In the genomic region with DNA sequence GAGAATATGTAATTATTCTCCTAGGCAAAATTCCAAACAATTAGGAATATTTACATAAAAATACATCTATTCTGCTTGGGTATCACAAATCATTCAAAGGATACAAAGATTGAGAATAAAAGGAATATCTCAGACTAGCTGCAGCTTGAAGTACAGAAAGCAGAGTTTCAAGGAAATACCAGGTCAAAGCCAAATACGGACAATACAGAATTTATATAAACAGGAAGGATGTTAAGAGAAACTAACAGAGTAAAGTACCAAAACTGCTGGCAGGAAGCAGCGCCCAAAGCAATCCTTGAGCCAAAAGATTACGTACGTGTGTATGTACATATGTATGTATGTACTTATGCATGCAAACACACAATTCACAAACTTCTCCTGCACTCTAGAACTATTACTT, we compare ENCODE assay signal across 14 cellular contexts.
A peak's percentile ranks its signal among the peaks of the same experiment; 100 is the strongest.
DNase-seq lines count a peak whose midpoint lies in the region; ATAC-seq and TF ChIP-seq lines count a peak whose summit lies in the region.
"Had no signal": no experiment of that assay in that cellular context is flagged by ENCODE, and none has a peak within 500 bp of the region (broad histone marks: within the 10 kb centered on the region; RNA-seq: fewer than 3 reads in every experiment).

No MANE protein-coding gene starts in this region.

- H3K4me1 Mint-ChIP-seq in natural killer cell treated with Interleukin-12 subunit alpha and Interleukin-12 subunit beta and Interleukin-15 and Interleukin-18, amount 100 ng/mL, for 72 hours (ENCODE audit: low read depth in 2 of 2) = peaks cover 36 to 52% of the 10 kb centered on the region in 2 donors

- intact Hi-C loops in cardiac septum (cut with DNase I) = loop anchor here (10.0 kb wide), 1 partner anchor 336 kb away; no protein-coding TSS in a partner anchor

- no peaks in the 10 kb centered on the region for H3K27me3 ChIP-seq in MG63
- H3K27me3 ChIP-seq: foreskin keratinocyte had no signal

- peaks cover 3% of the 10 kb centered on the region for H3K9me3 Mint-ChIP-seq in natural killer cell treated with Interleukin-12 subunit alpha and Interleukin-12 subunit beta and Interleukin-15 and Interleukin-18, amount 100 ng/mL, for 72 hours

- peaks cover 13% of the 10 kb centered on the region; the same call in 1 of the 2 replicates for H3K9me3 ChIP-seq in MG63

- peak overlapping the region; percentile 43 to 59 for H3K27ac Mint-ChIP-seq in natural killer cell treated with Interleukin-12 subunit alpha and Interleukin-12 subunit beta and Interleukin-15 and Interleukin-18, amount 100 ng/mL, for 72 hours

- DNase-seq in DMS53 (lab: John Stamatoyannopoulos, UW) (peak; percentile 11), DMS53 treated with DMSO at 0.1 percent for 48 hours (lab: John Stamatoyannopoulos, UW; ENCODE audit: unreplicated experiment) (no peak), MG63 (peak; percentile 41), cardiac fibroblast (ENCODE audit: low read depth in 2 of 2) (peak; percentile 47 to 55), activated gamma-delta T cell treated with Interleukin-2 at 50 U/mL for 16 hours (no peak), cardiac septum (ENCODE audit: low spot score) (no peak)
- no peak for DNase-seq in natural killer cell treated with Interleukin-12 subunit alpha and Interleukin-12 subunit beta and Interleukin-15 and Interleukin-18, amount 100 ng/mL, for 72 hours (ENCODE audit: low spot score)
- DNase-seq: activated CD4-positive, alpha-beta T cell treated with anti-CD3 and anti-CD28 coated beads, Interleukin-2, amount 50 U/mL, for 4 hours; foreskin keratinocyte; GM23248; NCI-H187; NK-92 treated with Interleukin-12 subunit alpha and Interleukin-12 subunit beta, amount 100 ng/mL, for 24 hours had no signal

- H3K36me3 ChIP-seq in MG63 = peaks cover 37% of the 10 kb centered on the region

- H3K4me3 Mint-ChIP-seq in natural killer cell treated with Interleukin-12 subunit alpha and Interleukin-12 subunit beta and Interleukin-15 and Interleukin-18, amount 100 ng/mL, for 72 hours = peak overlapping the region; percentile 45
- H3K4me3 Mint-ChIP-seq: dendritic cell treated with granulocyte-macrophage colony-stimulating factor and Interleukin-4, amounts not matched to agents 40 ng/mL and 50 ng/mL, for 4 days had no signal

- ATAC-seq in natural killer cell treated with Interleukin-12 subunit alpha and Interleukin-12 subunit beta and Interleukin-15 and Interleukin-18, amount 100 ng/mL, for 72 hours = peak in 1 of 2 donors; percentile 63
- ATAC-seq in HG03378 (IDR thresholded peaks at IDR 0.05; ENCODE audit: unreplicated experiment) = no peak
- ATAC-seq: foreskin keratinocyte had no signal

- peaks cover 29% of the 10 kb centered on the region for H3K36me3 Mint-ChIP-seq in natural killer cell treated with Interleukin-12 subunit alpha and Interleukin-12 subunit beta and Interleukin-15 and Interleukin-18, amount 100 ng/mL, for 72 hours

- H3K27me3 Mint-ChIP-seq in natural killer cell treated with Interleukin-12 subunit alpha and Interleukin-12 subunit beta and Interleukin-15 and Interleukin-18, amount 100 ng/mL, for 72 hours = no peaks in the 10 kb centered on the region
- H3K27me3 Mint-ChIP-seq: dendritic cell treated with granulocyte-macrophage colony-stimulating factor and Interleukin-4, amounts not matched to agents 40 ng/mL and 50 ng/mL, for 4 days had no signal

- no peak for TF ChIP-seq CTCF in cardiac fibroblast (IDR thresholded peaks at IDR 0.05; ENCODE audit: low read depth, low read length)

- no peak overlapping the region for H3K4me3 ChIP-seq in MG63
- H3K4me3 ChIP-seq in cardiac fibroblast (replicated peaks in 1 of 2; ENCODE audit: low read depth in 2 of 2, low read length in 2 of 2) = no peak overlapping the region
- H3K4me3 ChIP-seq: GM23248 had no signal

Comparison
In these comparisons a context has a peak if more than half of its experiments do, and no peak if none do; other contexts are left out.
1. DNase-seq: peak in DMS53 (single experiment), MG63 (single experiment) and cardiac fibroblast (2 of 2); none in DMS53 treated with DMSO at 0.1 percent for 48 hours (single experiment), natural killer cell treated with Interleukin-12 subunit alpha and Interleukin-12 subunit beta and Interleukin-15 and Interleukin-18, amount 100 ng/mL, for 72 hours (single experiment), activated gamma-delta T cell treated with Interleukin-2 at 50 U/mL for 16 hours (single experiment) and cardiac septum (single experiment).